1 cellular context compared by ENCODE assay signal in the genomic region with DNA sequence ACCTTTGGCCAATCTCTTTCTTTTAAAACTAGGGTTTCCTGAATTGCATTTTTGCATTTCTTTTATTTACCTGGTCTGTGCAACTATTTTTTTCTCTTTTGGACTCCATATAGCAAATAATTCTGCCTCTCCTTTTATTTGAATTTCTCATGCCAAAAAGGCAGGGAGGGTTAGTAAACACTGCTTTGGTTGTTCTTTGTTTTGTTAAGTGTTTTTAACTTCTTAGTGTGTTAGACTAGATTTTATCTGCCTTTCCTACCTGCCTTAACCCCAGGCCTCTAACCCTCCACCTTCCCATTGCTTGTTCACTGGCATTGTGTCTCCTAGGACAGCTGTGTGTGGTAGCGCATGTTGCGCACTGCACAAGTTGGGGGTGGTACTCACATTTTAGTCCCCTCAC.
TF ChIP-seq lines count a peak whose summit lies in the region.

No MANE protein-coding gene starts in this region.

TF ChIP-seq in H1, 55 proteins besides CTCF, POLR2A, EP300 and RAD21:
- TF ChIP-seq SP2 (IDR thresholded peaks at IDR 0.05; ENCODE audit: low read length) (no peak), KDM1A (IDR thresholded peaks at IDR 0.05; ENCODE audit: borderline replicate concordance, low read length) (0 out of 2 replicates have a peak, but pooled peaks have one; percentile 21)
TF ChIP-seq in H1: peak in this region for 1.
